16 cellular contexts compared by ENCODE assay signal in genomic region chr4:174193438-174194015, GRCh38.
"Had no signal": no experiment of that assay in that cellular context is flagged by ENCODE, and none has a peak within 500 bp of the region (broad histone marks: within the 10 kb centered on the region; RNA-seq: fewer than 3 reads in every experiment).

No MANE protein-coding gene starts in this region.

- H3K9me3 ChIP-seq: ascending aorta, neutrophil had no signal

- H3K36me3 Mint-ChIP-seq: memory B cell, natural killer cell, type B pancreatic cell had no signal

- DNase-seq: activated CD4-positive, alpha-beta T cell treated with anti-CD3 and anti-CD28 coated beads, Interleukin-2, amount 50 U/mL, for 48 hours; activated CD4-positive, CD25-positive, alpha-beta regulatory T cell treated with anti-CD3 and anti-CD28 coated beads, Interleukin-2, amount 50 U/mL, for 72 hours; activated naive CD4-positive, alpha-beta T cell treated with Interleukin-2 at 50 U/mL for 16 hours; left ventricle myocardium superior; natural killer cell; retina; stimulated activated CD4-positive, alpha-beta T cell treated with anti-CD3 and anti-CD28 coated beads, Interleukin-15, amount 100 ng/mL, for 24 hours; stimulated activated CD4-positive, alpha-beta T cell treated with anti-CD3 and anti-CD28 coated beads, Interleukin-4, amount 100 ng/mL, for 24 hours; T1000 had no signal

- H3K4me1 Mint-ChIP-seq: activated T-helper 17 cell treated with anti-CD3 and anti-CD28 coated beads, Interleukin-2, amount 50 U/mL, for 72 hours; memory B cell; natural killer cell had no signal

- H3K27ac Mint-ChIP-seq: activated T-helper 17 cell treated with anti-CD3 and anti-CD28 coated beads, Interleukin-2, amount 50 U/mL, for 72 hours; memory B cell; natural killer cell; stimulated activated naive CD8-positive, alpha-beta T cell treated with anti-CD3 and anti-CD28 coated beads, Interleukin-15, Interleukin-2, amounts not matched to agents 100 ng/mL and 50 ng/mL, for 24 hours; type B pancreatic cell had no signal

- H3K9me3 Mint-ChIP-seq: activated T-helper 17 cell treated with anti-CD3 and anti-CD28 coated beads, Interleukin-2, amount 50 U/mL, for 72 hours; memory B cell; natural killer cell; stimulated activated naive CD8-positive, alpha-beta T cell treated with anti-CD3 and anti-CD28 coated beads, Interleukin-15, Interleukin-2, amounts not matched to agents 100 ng/mL and 50 ng/mL, for 24 hours; type B pancreatic cell had no signal

- H3K4me3 Mint-ChIP-seq: activated T-helper 17 cell treated with anti-CD3 and anti-CD28 coated beads, Interleukin-2, amount 50 U/mL, for 72 hours; memory B cell; natural killer cell; stimulated activated naive CD8-positive, alpha-beta T cell treated with anti-CD3 and anti-CD28 coated beads, Interleukin-15, Interleukin-2, amounts not matched to agents 100 ng/mL and 50 ng/mL, for 24 hours; type B pancreatic cell had no signal

- ATAC-seq: activated T-helper 17 cell treated with anti-CD3 and anti-CD28 coated beads, Interleukin-2, amount 50 U/mL, for 72 hours; left ventricle myocardium superior; natural killer cell had no signal

- H3K27me3 ChIP-seq: ascending aorta had no signal

- H3K36me3 ChIP-seq: ascending aorta, neutrophil had no signal

- H3K4me3 ChIP-seq: ascending aorta had no signal

- H3K27ac ChIP-seq: ascending aorta, epithelial cell of prostate, neutrophil had no signal

- H3K4me1 ChIP-seq: ascending aorta had no signal
